ENCODE assay signal across 1 cellular context in genomic region chrX:30570505-30570904, GRCh38.
TF ChIP-seq lines count a peak whose summit lies in the region.

No MANE protein-coding gene starts in this region.

TF ChIP-seq in K562, 482 proteins besides CTCF, POLR2A, EP300 and RAD21 (continued from another document):
- TF ChIP-seq, protein P1, sequence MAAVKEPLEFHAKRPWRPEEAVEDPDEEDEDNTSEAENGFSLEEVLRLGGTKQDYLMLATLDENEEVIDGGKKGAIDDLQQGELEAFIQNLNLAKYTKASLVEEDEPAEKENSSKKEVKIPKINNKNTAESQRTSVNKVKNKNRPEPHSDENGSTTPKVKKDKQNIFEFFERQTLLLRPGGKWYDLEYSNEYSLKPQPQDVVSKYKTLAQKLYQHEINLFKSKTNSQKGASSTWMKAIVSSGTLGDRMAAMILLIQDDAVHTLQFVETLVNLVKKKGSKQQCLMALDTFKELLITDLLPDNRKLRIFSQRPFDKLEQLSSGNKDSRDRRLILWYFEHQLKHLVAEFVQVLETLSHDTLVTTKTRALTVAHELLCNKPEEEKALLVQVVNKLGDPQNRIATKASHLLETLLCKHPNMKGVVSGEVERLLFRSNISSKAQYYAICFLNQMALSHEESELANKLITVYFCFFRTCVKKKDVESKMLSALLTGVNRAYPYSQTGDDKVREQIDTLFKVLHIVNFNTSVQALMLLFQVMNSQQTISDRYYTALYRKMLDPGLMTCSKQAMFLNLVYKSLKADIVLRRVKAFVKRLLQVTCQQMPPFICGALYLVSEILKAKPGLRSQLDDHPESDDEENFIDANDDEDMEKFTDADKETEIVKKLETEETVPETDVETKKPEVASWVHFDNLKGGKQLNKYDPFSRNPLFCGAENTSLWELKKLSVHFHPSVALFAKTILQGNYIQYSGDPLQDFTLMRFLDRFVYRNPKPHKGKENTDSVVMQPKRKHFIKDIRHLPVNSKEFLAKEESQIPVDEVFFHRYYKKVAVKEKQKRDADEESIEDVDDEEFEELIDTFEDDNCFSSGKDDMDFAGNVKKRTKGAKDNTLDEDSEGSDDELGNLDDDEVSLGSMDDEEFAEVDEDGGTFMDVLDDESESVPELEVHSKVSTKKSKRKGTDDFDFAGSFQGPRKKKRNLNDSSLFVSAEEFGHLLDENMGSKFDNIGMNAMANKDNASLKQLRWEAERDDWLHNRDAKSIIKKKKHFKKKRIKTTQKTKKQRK (IDR thresholded peaks at IDR 0.05; ENCODE audit: borderline replicate concordance, low read depth, low read length), result no peak
- no peak for TF ChIP-seq SREBF1 (IDR thresholded peaks at IDR 0.05; ENCODE audit: borderline replicate concordance, low read depth, low read length)
- no peak for TF ChIP-seq VEZF1 (CRISPR knock-in tag; IDR thresholded peaks at IDR 0.05)
- TF ChIP-seq NCOA1 (IDR thresholded peaks at IDR 0.05; ENCODE audit: low read depth), result no peak
- no peak for TF ChIP-seq ZNF24 (IDR thresholded peaks at IDR 0.05)
- TF ChIP-seq ARID1B (IDR thresholded peaks at IDR 0.05), result no peak
- TF ChIP-seq, protein P2, sequence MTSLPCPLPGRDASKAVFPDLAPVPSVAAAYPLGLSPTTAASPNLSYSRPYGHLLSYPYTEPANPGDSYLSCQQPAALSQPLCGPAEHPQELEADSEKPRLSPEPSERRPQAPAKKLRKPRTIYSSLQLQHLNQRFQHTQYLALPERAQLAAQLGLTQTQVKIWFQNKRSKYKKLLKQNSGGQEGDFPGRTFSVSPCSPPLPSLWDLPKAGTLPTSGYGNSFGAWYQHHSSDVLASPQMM (CRISPR knock-in tag; IDR thresholded peaks at IDR 0.05), result no peak
- no peak for TF ChIP-seq GATAD2B (IDR thresholded peaks at IDR 0.05; ENCODE audit: borderline replicate concordance)
- no peak for TF ChIP-seq MTA2 (IDR thresholded peaks at IDR 0.05; ENCODE audit: low read depth)
- no peak for TF ChIP-seq HMGN3 (IDR thresholded peaks at IDR 0.05; ENCODE audit: borderline replicate concordance, extremely low read depth, insufficient read length, low read depth, low read length)
- no peak for TF ChIP-seq LCOR (CRISPR knock-in tag; IDR thresholded peaks at IDR 0.05)
- TF ChIP-seq, protein P3, sequence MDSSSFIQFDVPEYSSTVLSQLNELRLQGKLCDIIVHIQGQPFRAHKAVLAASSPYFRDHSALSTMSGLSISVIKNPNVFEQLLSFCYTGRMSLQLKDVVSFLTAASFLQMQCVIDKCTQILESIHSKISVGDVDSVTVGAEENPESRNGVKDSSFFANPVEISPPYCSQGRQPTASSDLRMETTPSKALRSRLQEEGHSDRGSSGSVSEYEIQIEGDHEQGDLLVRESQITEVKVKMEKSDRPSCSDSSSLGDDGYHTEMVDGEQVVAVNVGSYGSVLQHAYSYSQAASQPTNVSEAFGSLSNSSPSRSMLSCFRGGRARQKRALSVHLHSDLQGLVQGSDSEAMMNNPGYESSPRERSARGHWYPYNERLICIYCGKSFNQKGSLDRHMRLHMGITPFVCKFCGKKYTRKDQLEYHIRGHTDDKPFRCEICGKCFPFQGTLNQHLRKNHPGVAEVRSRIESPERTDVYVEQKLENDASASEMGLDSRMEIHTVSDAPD (CRISPR knock-in tag; IDR thresholded peaks at IDR 0.05), result no peak
